Comparison of ENCODE assay signal across 9 cellular contexts in genomic region chr2:233384811-233385488, GRCh38. TPM values are rescaled to one million over a fixed set of nuclear protein-coding genes. Genes with fewer than 3 reads are reported as not detected.
DNase-seq lines count a peak whose midpoint lies in the region; ATAC-seq, FAIRE-seq and TF ChIP-seq lines count a peak whose summit lies in the region.
"Had no signal": no experiment of that assay in that cellular context is flagged by ENCODE, and none has a peak within 500 bp of the region (broad histone marks: within the 10 kb centered on the region; RNA-seq: fewer than 3 reads in every experiment).

No MANE protein-coding gene starts in this region.

- H3K27ac Mint-ChIP-seq in CD4-positive, CD25-positive, alpha-beta regulatory T cell: peak overlapping the region; percentile 79 to 94 (median 89)

- DNase-seq in CD4-positive, CD25-positive, alpha-beta regulatory T cell: no peak
- DNase-seq in Panc1 (ENCODE audit: low read depth, low spot score) (no peak), mesenteric fat pad (ENCODE audit: low spot score) (peak; percentile 76), midbrain (lab: John Stamatoyannopoulos, UW) (no peak), testis (no peak), RCC 7860 (ENCODE audit: low spot score) (no peak), D721Med (ENCODE audit: insufficient read length, low spot score) (no peak)

- FAIRE-seq in RCC 7860 (lab: Jason Lieb, UNC): no peak
- FAIRE-seq in D721Med (lab: Jason Lieb, UNC): no peak
- FAIRE-seq: G401.6 had no signal

- TF ChIP-seq POLR2A in testis (IDR thresholded peaks at IDR 0.05): no peak

- TF ChIP-seq CTCF in Panc1 (IDR thresholded peaks at IDR 0.05) (no peak), testis (IDR thresholded peaks at IDR 0.05) (no peak), D721Med (IDR thresholded peaks at IDR 0.05; ENCODE audit: insufficient read depth, missing control alignments) (no peak)

- no TSS peak for BruUV-seq in Panc1 (replicated peaks; lab: Mats Ljungman, UMichigan)

- H3K36me3 Mint-ChIP-seq in CD4-positive, CD25-positive, alpha-beta regulatory T cell: peaks cover 29% of the 10 kb centered on the region

- in situ Hi-C loops in Panc1 (cut with HindIII; ENCODE audit: low pct_unique_long_range_greater_than_20kb, low sequenced_read_pairs): no loop called here

- peaks cover 25 to 73% (median 47%) of the 10 kb centered on the region in 4 donors for H3K4me1 Mint-ChIP-seq in CD4-positive, CD25-positive, alpha-beta regulatory T cell

- peak overlapping the region in 3 of 4 donors; percentile 11 to 70 (median 62) for H3K4me3 Mint-ChIP-seq in CD4-positive, CD25-positive, alpha-beta regulatory T cell

- intact Hi-C loops in Panc1 (cut with micrococcal nuclease; ENCODE audit: unreplicated experiment) (no loop called here), testis (cut with DNase I; ENCODE audit: low total_unique reads) (no loop called here)

- H3K4me1 ChIP-seq in CD4-positive, CD25-positive, alpha-beta regulatory T cell (ENCODE audit: control insufficient read depth, insufficient read depth, low read length, poor library complexity, severe bottlenecking): peaks cover 20% of the 10 kb centered on the region
- peaks cover 7% of the 10 kb centered on the region for H3K4me1 ChIP-seq in Panc1 (ENCODE audit: control insufficient read depth, insufficient read depth, low read length)
- peaks cover 21% of the 10 kb centered on the region for H3K4me1 ChIP-seq in testis

- no peaks in the 10 kb centered on the region for H3K27me3 ChIP-seq in CD4-positive, CD25-positive, alpha-beta regulatory T cell (ENCODE audit: control insufficient read depth, insufficient read depth, low read length)
- H3K27me3 ChIP-seq in Panc1 (ENCODE audit: control insufficient read depth, insufficient read depth, low read length) (no peaks in the 10 kb centered on the region), testis (no peaks in the 10 kb centered on the region)

- POLR2A ChIA-PET in Panc1 (lab: Charles Lee): no interaction called here

- H3K4me3 ChIP-seq in CD4-positive, CD25-positive, alpha-beta regulatory T cell (ENCODE audit: low read depth, low read length): no peak overlapping the region
- H3K4me3 ChIP-seq in Panc1 (ENCODE audit: low read depth in 2 of 2, low read length in 2 of 2) (no peak overlapping the region), testis (no peak overlapping the region)

- peaks cover 14% of the 10 kb centered on the region for H3K36me3 ChIP-seq in CD4-positive, CD25-positive, alpha-beta regulatory T cell (ENCODE audit: control insufficient read depth, insufficient read depth, low read length)
- H3K36me3 ChIP-seq in Panc1 (ENCODE audit: control insufficient read depth, insufficient read depth, low read length) (no peaks in the 10 kb centered on the region), testis (ENCODE audit: low read depth, missing control alignments) (no peaks in the 10 kb centered on the region)

- 75 to 87% methylated on average over 8 to 12 of the region's 12 CpGs for WGBS in testis, 2 donors

- no peaks in the 10 kb centered on the region for H3K9me3 Mint-ChIP-seq in CD4-positive, CD25-positive, alpha-beta regulatory T cell

- H3K27me3 Mint-ChIP-seq in CD4-positive, CD25-positive, alpha-beta regulatory T cell: no peaks in the 10 kb centered on the region

- CTCF ChIA-PET in Panc1 (lab: Charles Lee): no interaction called here

- no peak for ATAC-seq in CD4-positive, CD25-positive, alpha-beta regulatory T cell (ENCODE audit: low read depth in 2 of 2)
- ATAC-seq in GM21529 (IDR thresholded peaks at IDR 0.05; ENCODE audit: unreplicated experiment) (peak; percentile 7), Panc1 (peak; percentile 31; the same call in 1 of the 2 replicates)

- H3K9me3 ChIP-seq in CD4-positive, CD25-positive, alpha-beta regulatory T cell (ENCODE audit: control insufficient read depth in 2 of 2, low read length in 2 of 2): no peaks in the 10 kb centered on the region
- H3K9me3 ChIP-seq in Panc1 (ENCODE audit: control insufficient read depth, insufficient read depth, low read depth, low read length) (no peaks in the 10 kb centered on the region), testis (no peaks in the 10 kb centered on the region)

- peak overlapping the region; percentile 23 for H3K27ac ChIP-seq in CD4-positive, CD25-positive, alpha-beta regulatory T cell (ENCODE audit: insufficient read depth, low read length, poor library complexity, severe bottlenecking)
- no peak overlapping the region for H3K27ac ChIP-seq in Panc1 (ENCODE audit: low read length)
- no peak overlapping the region for H3K27ac ChIP-seq in testis

RNA-seq across cellular contexts. Expression of gene DGKD, which starts 30.7 kb away (rescaled TPM):
- 161 TPM for total RNA-seq in CD4-positive, CD25-positive, alpha-beta regulatory T cell
- 10 to 100 TPM; 11.3 to 12.7 (median 11.4) TPM for polyA plus RNA-seq in CD4-positive, CD25-positive, alpha-beta regulatory T cell
- total RNA-seq in Panc1 (2021; ENCODE audit: unreplicated experiment): 89.0 TPM
- polyA plus RNA-seq in Panc1 (2012; ENCODE audit: insufficient read length): 80.5 TPM
- 67.2 TPM for total RNA-seq in mesenteric fat pad
- total RNA-seq in testis: 10 to 100 TPM; 65.1 to 80.1 TPM
- polyA plus RNA-seq in testis (ENCODE audit: insufficient read depth, low read depth, low replicate concordance): 66.7 TPM

Comparison
In these comparisons a context has a peak if more than half of its experiments do, and no peak if none do; other contexts are left out.
1. ATAC-seq: peak in GM21529 (single experiment) and Panc1 (single experiment); none in CD4-positive, CD25-positive, alpha-beta regulatory T cell (0 of 2).